10 cellular contexts compared by ENCODE assay signal in genomic region chr18:13221821-13222220, GRCh38. TPM values are rescaled to one million over a fixed set of nuclear protein-coding genes. Genes with fewer than 3 reads are reported as not detected.
DNase-seq lines count a peak whose midpoint lies in the region; ATAC-seq and TF ChIP-seq lines count a peak whose summit lies in the region.
"Had no signal": no experiment of that assay in that cellular context is flagged by ENCODE, and none has a peak within 500 bp of the region (broad histone marks: within the 10 kb centered on the region; RNA-seq: fewer than 3 reads in every experiment).

No MANE protein-coding gene starts in this region.

- 0 out of 22 replicates have a peak, but pooled peaks cover 0 to 6% (median 0%) of the 10 kb centered on the region in 11 experiments for H3K27me3 ChIP-seq in BLaER1 treated with 17β-estradiol and CSF1 and Interleukin-3, amounts not matched to agents 10 nM and 100 nM
- H3K27me3 ChIP-seq in esophagus muscularis mucosa = no peaks in the 10 kb centered on the region

- DNase-seq in NCI-H2171 (lab: John Stamatoyannopoulos, UW) (peak; percentile 31), esophagus muscularis mucosa (ENCODE audit: extremely low spot score) (no peak), osteocyte (ENCODE audit: extremely low spot score, unreplicated experiment) (no peak), cerebellar nuclear complex (lab: John Stamatoyannopoulos, UW) (no peak), SIG-M5 (lab: John Stamatoyannopoulos, UW) (no peak)
- DNase-seq in natural killer cell treated with Interleukin-12 subunit alpha and Interleukin-12 subunit beta and Interleukin-15 and Interleukin-18, amount 100 ng/mL, for 72 hours (ENCODE audit: low spot score) = no peak
- DNase-seq: activated CD8-positive, alpha-beta memory T cell treated with anti-CD3 and anti-CD28 coated beads, Interleukin-2, amount 10 ng/mL, durations not matched to agents 7 days and 5 days; KG1 had no signal

- H3K9ac ChIP-seq in BLaER1 treated with 17β-estradiol and CSF1 and Interleukin-3, amounts not matched to agents 10 nM and 100 nM = peak overlapping the region in 9 of 11 experiments; percentile 26 to 92 (median 69); a peak in 17 of 22 replicates

- TF ChIP-seq EP300 in esophagus muscularis mucosa (IDR thresholded peaks at IDR 0.05) = no peak

- peaks cover 38% of the 10 kb centered on the region for H3K27me3 Mint-ChIP-seq in osteocyte (ENCODE audit: unreplicated experiment)
- H3K27me3 Mint-ChIP-seq in natural killer cell treated with Interleukin-12 subunit alpha and Interleukin-12 subunit beta and Interleukin-15 and Interleukin-18, amount 100 ng/mL, for 72 hours = peaks cover 31 to 49% of the 10 kb centered on the region in 2 donors

- 7% methylated on average over 7 of the region's 7 CpGs for WGBS in esophagus muscularis mucosa

- peak overlapping the region in 7 of 10 experiments; percentile 9 to 95 (median 47); a peak in 8 of 20 replicates for H3K4me3 ChIP-seq in BLaER1 treated with 17β-estradiol and CSF1 and Interleukin-3, amounts not matched to agents 10 nM and 100 nM
- H3K4me3 ChIP-seq in esophagus muscularis mucosa = peak overlapping the region in 3 of 4 donors; percentile 20 to 27 (median 23)

- H3K27ac ChIP-seq in BLaER1 treated with 17β-estradiol and CSF1 and Interleukin-3, amounts not matched to agents 10 nM and 100 nM = peak overlapping the region in 9 of 11 experiments; percentile 11 to 85 (median 76); a peak in 16 of 22 replicates
- H3K27ac ChIP-seq in esophagus muscularis mucosa (replicated peaks in 1 of 4) = peak overlapping the region; percentile 87 to 92 (median 90)

- peak overlapping the region; percentile 45 for H3K27ac Mint-ChIP-seq in osteocyte (ENCODE audit: unreplicated experiment)
- no peak overlapping the region for H3K27ac Mint-ChIP-seq in natural killer cell treated with Interleukin-12 subunit alpha and Interleukin-12 subunit beta and Interleukin-15 and Interleukin-18, amount 100 ng/mL, for 72 hours
- H3K27ac Mint-ChIP-seq: activated CD8-positive, alpha-beta memory T cell treated with anti-CD3 and anti-CD28 coated beads, Interleukin-2, amount 10 ng/mL, durations not matched to agents 7 days and 5 days had no signal

- H4K20me1 ChIP-seq in BLaER1 treated with 17β-estradiol and CSF1 and Interleukin-3, amounts not matched to agents 10 nM and 100 nM = peaks cover 0 to 65% (median 3%) of the 10 kb centered on the region in 11 experiments; a peak in 9 of 22 replicates

- peaks cover 0 to 29% (median 4%) of the 10 kb centered on the region in 11 experiments; a peak in 10 of 22 replicates for H3K36me3 ChIP-seq in BLaER1 treated with 17β-estradiol and CSF1 and Interleukin-3, amounts not matched to agents 10 nM and 100 nM
- no peaks in the 10 kb centered on the region for H3K36me3 ChIP-seq in esophagus muscularis mucosa

- no peaks in the 10 kb centered on the region for H3K36me3 Mint-ChIP-seq in osteocyte (ENCODE audit: unreplicated experiment)
- peaks cover 5% of the 10 kb centered on the region for H3K36me3 Mint-ChIP-seq in natural killer cell treated with Interleukin-12 subunit alpha and Interleukin-12 subunit beta and Interleukin-15 and Interleukin-18, amount 100 ng/mL, for 72 hours
- H3K36me3 Mint-ChIP-seq: activated CD8-positive, alpha-beta memory T cell treated with anti-CD3 and anti-CD28 coated beads, Interleukin-2, amount 10 ng/mL, durations not matched to agents 7 days and 5 days had no signal

- TF ChIP-seq CTCF in esophagus muscularis mucosa (IDR thresholded peaks at IDR 0.05) (no peak), osteocyte (IDR thresholded peaks at IDR 0.05) (no peak)

- no peaks in the 10 kb centered on the region for H3K9me3 ChIP-seq in BLaER1 treated with 17β-estradiol and CSF1 and Interleukin-3, amounts not matched to agents 10 nM and 100 nM (replicated peaks in 1 of 11)
- H3K9me3 ChIP-seq in esophagus muscularis mucosa = no peaks in the 10 kb centered on the region

- peak overlapping the region; percentile 91 to 100 (median 97) for H3K4me2 ChIP-seq in BLaER1 treated with 17β-estradiol and CSF1 and Interleukin-3, amounts not matched to agents 10 nM and 100 nM

- intact Hi-C loops in esophagus muscularis mucosa (cut with DNase I) = loop anchor here (5.0 kb wide), 1 partner anchor 35 kb away; no protein-coding TSS in a partner anchor

- peaks cover 58 to 72% (median 70%) of the 10 kb centered on the region in 10 experiments for H3K4me1 ChIP-seq in BLaER1 treated with 17β-estradiol and CSF1 and Interleukin-3, amounts not matched to agents 10 nM and 100 nM
- peaks cover 50 to 77% (median 68%) of the 10 kb centered on the region in 4 donors for H3K4me1 ChIP-seq in esophagus muscularis mucosa

- no peak overlapping the region for H3K4me3 Mint-ChIP-seq in osteocyte (ENCODE audit: unreplicated experiment)
- no peak overlapping the region for H3K4me3 Mint-ChIP-seq in natural killer cell treated with Interleukin-12 subunit alpha and Interleukin-12 subunit beta and Interleukin-15 and Interleukin-18, amount 100 ng/mL, for 72 hours
- H3K4me3 Mint-ChIP-seq: activated CD8-positive, alpha-beta memory T cell treated with anti-CD3 and anti-CD28 coated beads, Interleukin-2, amount 10 ng/mL, durations not matched to agents 7 days and 5 days had no signal

- no peak for ATAC-seq in natural killer cell treated with Interleukin-12 subunit alpha and Interleukin-12 subunit beta and Interleukin-15 and Interleukin-18, amount 100 ng/mL, for 72 hours
- ATAC-seq in HG02571 (IDR thresholded peaks at IDR 0.05; ENCODE audit: unreplicated experiment) = no peak
- ATAC-seq: activated CD8-positive, alpha-beta memory T cell treated with anti-CD3 and anti-CD28 coated beads, Interleukin-2, amount 10 ng/mL, durations not matched to agents 7 days and 5 days had no signal

- no peak for TF ChIP-seq POLR2A in esophagus muscularis mucosa (IDR thresholded peaks at IDR 0.05; ENCODE audit: low read depth)

- peaks cover 42% of the 10 kb centered on the region for H3K4me1 Mint-ChIP-seq in osteocyte (ENCODE audit: unreplicated experiment)
- peaks cover under 1 to 4% of the 10 kb centered on the region in 2 donors for H3K4me1 Mint-ChIP-seq in natural killer cell treated with Interleukin-12 subunit alpha and Interleukin-12 subunit beta and Interleukin-15 and Interleukin-18, amount 100 ng/mL, for 72 hours (ENCODE audit: low read depth in 2 of 2)

- no peaks in the 10 kb centered on the region for H3K9me3 Mint-ChIP-seq in osteocyte (ENCODE audit: unreplicated experiment)
- H3K9me3 Mint-ChIP-seq in natural killer cell treated with Interleukin-12 subunit alpha and Interleukin-12 subunit beta and Interleukin-15 and Interleukin-18, amount 100 ng/mL, for 72 hours = no peaks in the 10 kb centered on the region

RNA-seq across cellular contexts. Expression of gene LDLRAD4, which starts 3.3 kb away (rescaled TPM):
- total RNA-seq in esophagus muscularis mucosa = 10 to 100 TPM; 20.4 to 40.4 (median 35.3) TPM
- 18.7 and 20.4 TPM in 2 replicates for total RNA-seq in osteocyte
- 10 to 100 TPM; 16.3 to 19.5 TPM for total RNA-seq in natural killer cell treated with Interleukin-12 subunit alpha and Interleukin-12 subunit beta and Interleukin-15 and Interleukin-18, amount 100 ng/mL, for 72 hours
